ENCODE assay signal across 8 cellular contexts in genomic region chr7:27173412-27174076, GRCh38.
A peak's percentile ranks its signal among the peaks of the same experiment; 100 is the strongest.
DNase-seq lines count a peak whose midpoint lies in the region; ATAC-seq, FAIRE-seq and TF ChIP-seq lines count a peak whose summit lies in the region.

No MANE protein-coding gene starts in this region.

- H3K27me3 ChIP-seq in effector memory CD4-positive, alpha-beta T cell (replicated peaks; ENCODE audit: control insufficient read depth, insufficient read depth, low read length, poor library complexity, severe bottlenecking) = peaks cover 78% of the 10 kb centered on the region

- peaks cover 32% of the 10 kb centered on the region for H3K36me3 Mint-ChIP-seq in nephron progenitor cell (ENCODE audit: low read depth)

- H3K4me1 Mint-ChIP-seq in nephron progenitor cell = peaks cover 60% of the 10 kb centered on the region

- H3K27me3 Mint-ChIP-seq in nephron progenitor cell (ENCODE audit: low read depth, poor library complexity) = peaks cover 30% of the 10 kb centered on the region

- H3K9me3 ChIP-seq in effector memory CD4-positive, alpha-beta T cell (ENCODE audit: control insufficient read depth, low read length) = no peaks in the 10 kb centered on the region

- H3K4me3 Mint-ChIP-seq in nephron progenitor cell = peak overlapping the region; percentile 97

- no peak for ATAC-seq in HG03135 (IDR thresholded peaks at IDR 0.05; ENCODE audit: unreplicated experiment)
- no peak for ATAC-seq in HG02763 (IDR thresholded peaks at IDR 0.05; ENCODE audit: unreplicated experiment)

- peak overlapping the region; percentile 22 for H3K4me3 ChIP-seq in GM12864 (ENCODE audit: low read depth, low read length)
- peak overlapping the region; percentile 40 for H3K4me3 ChIP-seq in effector memory CD4-positive, alpha-beta T cell (ENCODE audit: insufficient read depth, low read depth, low read length, poor library complexity, severe bottlenecking)

- DNase-seq in GM12864 (ENCODE audit: low read depth) (no peak), NCI-H2171 (lab: John Stamatoyannopoulos, UW) (peak; percentile 5), nephron progenitor cell (peak; percentile 33), cerebellar cortex (ENCODE audit: low spot score) (no peak), HTR-8/SVneo (ENCODE audit: insufficient read length, low spot score) (no peak)
- DNase-seq in effector memory CD4-positive, alpha-beta T cell = no peak

- no peak overlapping the region for H3K27ac Mint-ChIP-seq in nephron progenitor cell

- FAIRE-seq in HTR-8/SVneo (lab: Jason Lieb, UNC) = no peak

- no peaks in the 10 kb centered on the region for H3K36me3 ChIP-seq in effector memory CD4-positive, alpha-beta T cell (ENCODE audit: control insufficient read depth, insufficient read depth, low read length)

- H3K9me3 Mint-ChIP-seq in nephron progenitor cell = no peaks in the 10 kb centered on the region

- H3K4me1 ChIP-seq in effector memory CD4-positive, alpha-beta T cell (ENCODE audit: control insufficient read depth, insufficient read depth, low read length, poor library complexity, severe bottlenecking) = peaks cover 37% of the 10 kb centered on the region

- TF ChIP-seq CTCF in GM12864 (IDR thresholded peaks at IDR 0.05; ENCODE audit: low read depth, low read length, missing control alignments) (no peak), nephron progenitor cell (IDR thresholded peaks at IDR 0.05) (no peak)

- H3K27ac ChIP-seq in effector memory CD4-positive, alpha-beta T cell (ENCODE audit: insufficient read depth, low read length, poor library complexity, severe bottlenecking) = no peak overlapping the region

Comparison
In these comparisons a context has a peak if more than half of its experiments do, and no peak if none do; other contexts are left out.
1. DNase-seq: peak in NCI-H2171 (single experiment) and nephron progenitor cell (single experiment); none in GM12864 (single experiment), effector memory CD4-positive, alpha-beta T cell (0 of 3), cerebellar cortex (single experiment) and HTR-8/SVneo (single experiment).